Comparison of ENCODE assay signal across 9 cellular contexts in the genomic region with DNA sequence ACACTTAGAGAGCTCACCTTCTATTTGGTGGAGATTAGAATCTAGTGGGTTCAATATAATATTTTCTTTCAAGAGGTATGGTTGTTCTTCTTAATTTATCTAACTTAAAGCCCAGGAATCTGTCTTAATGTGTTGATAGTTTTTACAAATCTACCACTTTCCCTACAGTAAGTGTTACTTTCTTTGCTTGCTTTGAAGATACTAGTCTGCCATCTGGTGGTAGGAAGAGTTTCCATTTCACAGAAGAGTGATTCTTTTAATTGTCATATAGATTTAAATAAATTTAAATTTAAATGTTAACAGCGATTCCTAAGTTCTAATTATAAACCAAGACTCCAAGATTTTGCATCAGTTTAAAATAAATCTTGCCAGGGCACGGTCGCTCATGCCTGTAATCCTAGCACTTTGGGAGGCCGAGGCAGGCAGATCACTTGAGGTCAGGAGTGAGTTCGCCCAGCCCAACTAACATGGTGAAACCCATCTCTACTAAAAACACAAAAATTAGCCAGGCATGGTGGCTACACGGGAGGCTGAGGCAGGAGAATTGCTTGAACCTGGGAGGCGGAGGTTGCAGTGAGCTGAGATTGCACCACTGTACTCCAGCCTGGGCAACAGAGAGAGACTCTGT. TPM values are rescaled to one million over a fixed set of nuclear protein-coding genes. Genes with fewer than 3 reads are reported as not detected.
DNase-seq lines count a peak whose midpoint lies in the region; ATAC-seq, FAIRE-seq and TF ChIP-seq lines count a peak whose summit lies in the region.
"Had no signal": no experiment of that assay in that cellular context is flagged by ENCODE, and none has a peak within 500 bp of the region (broad histone marks: within the 10 kb centered on the region; RNA-seq: fewer than 3 reads in every experiment).

No MANE protein-coding gene starts in this region.

- WGBS in iPS DF 6.9 (ENCODE audit: insufficient coverage, insufficient read length): no CpG with 5 or more reads among the region's 7 CpGs
- 44% methylated on average over 7 of the region's 7 CpGs for WGBS in suprapubic skin

- H4K20me1 ChIP-seq in MM.1S (ENCODE audit: insufficient read depth, low read length) (no peaks in the 10 kb centered on the region), astrocyte (ENCODE audit: insufficient read depth, low read length) (no peaks in the 10 kb centered on the region)

- no peak for TF ChIP-seq EP300 in suprapubic skin (IDR thresholded peaks at IDR 0.05)

- TF ChIP-seq POLR2A in suprapubic skin (IDR thresholded peaks at IDR 0.05): no peak

- no peaks in the 10 kb centered on the region; the same call in 1 of the 2 replicates for H3K4me1 ChIP-seq in BE2C
- H3K4me1 ChIP-seq in MM.1S (ENCODE audit: low read length): no peaks in the 10 kb centered on the region
- H3K4me1 ChIP-seq in astrocyte (ENCODE audit: insufficient read depth, low read length): no peaks in the 10 kb centered on the region
- no peaks in the 10 kb centered on the region for H3K4me1 ChIP-seq in iPS DF 6.9 (ENCODE audit: control insufficient read depth, insufficient read depth, low read length)
- no peaks in the 10 kb centered on the region for H3K4me1 ChIP-seq in suprapubic skin

- H3K9me3 Mint-ChIP-seq in astrocyte (ENCODE audit: unreplicated experiment): no peaks in the 10 kb centered on the region
- no peaks in the 10 kb centered on the region for H3K9me3 Mint-ChIP-seq in stimulated activated naive CD8-positive, alpha-beta T cell treated with anti-CD3 and anti-CD28 coated beads, Interleukin-15, amount 100 ng/mL, for 72 hours
- H3K9me3 Mint-ChIP-seq: IgD-negative memory B cell had no signal

- no peaks in the 10 kb centered on the region for H3K36me3 ChIP-seq in BE2C
- H3K36me3 ChIP-seq in MM.1S (replicated peaks; ENCODE audit: insufficient read depth, low read length): no peaks in the 10 kb centered on the region
- H3K36me3 ChIP-seq in astrocyte (ENCODE audit: insufficient read depth, low read length): no peaks in the 10 kb centered on the region
- H3K36me3 ChIP-seq in iPS DF 6.9 (ENCODE audit: control insufficient read depth, insufficient read depth, low read length): no peaks in the 10 kb centered on the region
- no peaks in the 10 kb centered on the region for H3K36me3 ChIP-seq in suprapubic skin

- no peak overlapping the region for H3K4me3 Mint-ChIP-seq in astrocyte (ENCODE audit: unreplicated experiment)
- no peak overlapping the region for H3K4me3 Mint-ChIP-seq in stimulated activated naive CD8-positive, alpha-beta T cell treated with anti-CD3 and anti-CD28 coated beads, Interleukin-15, amount 100 ng/mL, for 72 hours
- H3K4me3 Mint-ChIP-seq: IgD-negative memory B cell had no signal

- FAIRE-seq in astrocyte (lab: Jason Lieb, UNC): no peak

- H3K27me3 ChIP-seq in BE2C (no peaks in the 10 kb centered on the region), MM.1S (replicated peaks; ENCODE audit: insufficient read depth, low read length) (no peaks in the 10 kb centered on the region), astrocyte (ENCODE audit: insufficient read depth, low read length) (no peaks in the 10 kb centered on the region), iPS DF 6.9 (ENCODE audit: control insufficient read depth, insufficient read depth, low read length) (no peaks in the 10 kb centered on the region), suprapubic skin (no peaks in the 10 kb centered on the region)

- in situ Hi-C loops in GM13976 (cut with MboI; ENCODE audit: low sequenced_read_pairs, unreplicated experiment): loop anchor here (10.0 kb wide), 1 partner anchor 91 kb away; no protein-coding TSS in a partner anchor

- peak; percentile 9 for DNase-seq in BE2C
- peak; percentile 37 for DNase-seq in GM13976 (ENCODE audit: low spot score)
- peak; percentile 48 for DNase-seq in MM.1S
- peak; percentile 32 for DNase-seq in astrocyte (ENCODE audit: low read depth)
- peak; percentile 7 for DNase-seq in iPS DF 6.9 (ENCODE audit: low read depth, low spot score)
- no peak for DNase-seq in suprapubic skin (ENCODE audit: low spot score in 2 of 2)
- DNase-seq in stimulated activated naive CD8-positive, alpha-beta T cell treated with anti-CD3 and anti-CD28 coated beads, Interleukin-15, amount 100 ng/mL, for 72 hours: no peak
- no peak for DNase-seq in ecto neural progenitor cell (ENCODE audit: low spot score)

- no peaks in the 10 kb centered on the region for H3F3A ChIP-seq in MM.1S (ENCODE audit: insufficient read depth, low read length)

- H3K27ac ChIP-seq in MM.1S (ENCODE audit: low read length): no peak overlapping the region
- no peak overlapping the region for H3K27ac ChIP-seq in astrocyte (ENCODE audit: low read depth, low read length)
- no peak overlapping the region for H3K27ac ChIP-seq in iPS DF 6.9 (ENCODE audit: low read length)
- no peak overlapping the region for H3K27ac ChIP-seq in suprapubic skin

- no peak for ATAC-seq in stimulated activated naive CD8-positive, alpha-beta T cell treated with anti-CD3 and anti-CD28 coated beads, Interleukin-15, amount 100 ng/mL, for 72 hours

- no peaks in the 10 kb centered on the region for H3K9me2 ChIP-seq in MM.1S (replicated peaks; ENCODE audit: insufficient read depth, low read length)

- no peaks in the 10 kb centered on the region for H3K79me2 ChIP-seq in MM.1S (ENCODE audit: low read length)
- H3K79me2 ChIP-seq in astrocyte (ENCODE audit: insufficient read depth, low read length): no peaks in the 10 kb centered on the region

- H2AFZ ChIP-seq in MM.1S (ENCODE audit: low read length) (no peak overlapping the region), astrocyte (ENCODE audit: low read depth, low read length) (no peak overlapping the region)

- no peaks in the 10 kb centered on the region for H3K36me3 Mint-ChIP-seq in astrocyte (ENCODE audit: low read depth, unreplicated experiment)
- H3K36me3 Mint-ChIP-seq: IgD-negative memory B cell had no signal

- H3K4me2 ChIP-seq in MM.1S (ENCODE audit: low read depth, low read length) (no peak overlapping the region), astrocyte (ENCODE audit: low read length) (no peak overlapping the region)

- peak; percentile 65 for TF ChIP-seq CTCF in BE2C (IDR thresholded peaks at IDR 0.05; ENCODE audit: low read depth, low read length)
- peak; percentile 52 for TF ChIP-seq CTCF in GM13976 (IDR thresholded peaks at IDR 0.05; ENCODE audit: borderline replicate concordance, control extremely low read depth, extremely low read depth, insufficient read depth, missing control alignments)
- peak; percentile 52 for TF ChIP-seq CTCF in MM.1S (IDR thresholded peaks at IDR 0.05; ENCODE audit: low read length)
- TF ChIP-seq CTCF in astrocyte (IDR thresholded peaks at IDR 0.05; ENCODE audit: insufficient read depth, low read depth, low read length): peak; percentile 55
- peak; percentile 28 to 45 for TF ChIP-seq CTCF in suprapubic skin (IDR thresholded peaks at IDR 0.05)

- H3K4me3 ChIP-seq in BE2C (ENCODE audit: low read depth, low read length) (no peak overlapping the region), MM.1S (ENCODE audit: low read length) (no peak overlapping the region), astrocyte (ENCODE audit: insufficient read depth, low read depth, low read length) (no peak overlapping the region), iPS DF 6.9 (ENCODE audit: low read length) (no peak overlapping the region), suprapubic skin (no peak overlapping the region)

- H3K9me3 ChIP-seq in BE2C: no peaks in the 10 kb centered on the region
- no peaks in the 10 kb centered on the region for H3K9me3 ChIP-seq in MM.1S (replicated peaks; ENCODE audit: insufficient read depth, low read length)
- no peaks in the 10 kb centered on the region for H3K9me3 ChIP-seq in astrocyte (ENCODE audit: insufficient read depth, low read depth, low read length)
- no peaks in the 10 kb centered on the region for H3K9me3 ChIP-seq in iPS DF 6.9 (ENCODE audit: control insufficient read depth, insufficient read depth, low read length)
- H3K9me3 ChIP-seq in suprapubic skin: no peaks in the 10 kb centered on the region

- peaks cover 1% of the 10 kb centered on the region for H3K4me1 Mint-ChIP-seq in astrocyte (ENCODE audit: low read depth, unreplicated experiment)
- no peaks in the 10 kb centered on the region for H3K4me1 Mint-ChIP-seq in stimulated activated naive CD8-positive, alpha-beta T cell treated with anti-CD3 and anti-CD28 coated beads, Interleukin-15, amount 100 ng/mL, for 72 hours

- no peak overlapping the region for H3K9ac ChIP-seq in MM.1S (ENCODE audit: low read length)
- no peak overlapping the region for H3K9ac ChIP-seq in astrocyte (ENCODE audit: low read length)

- no peaks in the 10 kb centered on the region for H3K27me3 Mint-ChIP-seq in astrocyte (ENCODE audit: low read depth, unreplicated experiment)
- no peaks in the 10 kb centered on the region for H3K27me3 Mint-ChIP-seq in stimulated activated naive CD8-positive, alpha-beta T cell treated with anti-CD3 and anti-CD28 coated beads, Interleukin-15, amount 100 ng/mL, for 72 hours
- H3K27me3 Mint-ChIP-seq: IgD-negative memory B cell had no signal

- H3K27ac Mint-ChIP-seq in astrocyte (ENCODE audit: unreplicated experiment): no peak overlapping the region
- no peak overlapping the region for H3K27ac Mint-ChIP-seq in stimulated activated naive CD8-positive, alpha-beta T cell treated with anti-CD3 and anti-CD28 coated beads, Interleukin-15, amount 100 ng/mL, for 72 hours
- H3K27ac Mint-ChIP-seq: IgD-negative memory B cell had no signal

RNA-seq across cellular contexts. Expression of a gene that starts 43.5 kb away (rescaled TPM):
- 39.2 TPM for polyA plus RNA-seq in BE2C (2012; ENCODE audit: insufficient read depth, insufficient read length, low read depth)
- 31.9 and 33.7 TPM in 2 replicates for total RNA-seq in astrocyte
- total RNA-seq in suprapubic skin: 10 to 100 TPM; 11.9 to 31.5 (median 15.6) TPM

Comparison
In these comparisons a context has a peak if more than half of its experiments do, and no peak if none do; other contexts are left out.
1. DNase-seq: peak in BE2C (single experiment), GM13976 (single experiment), MM.1S (single experiment), astrocyte (single experiment) and iPS DF 6.9 (single experiment); none in suprapubic skin (0 of 2), stimulated activated naive CD8-positive, alpha-beta T cell treated with anti-CD3 and anti-CD28 coated beads, Interleukin-15, amount 100 ng/mL, for 72 hours (0 of 2) and ecto neural progenitor cell (single experiment).
2. Peak in every context shown above with its lines, with median percentiles within 50 percentile points of each other: CTCF ChIP-seq.